ENCODE assay signal across 9 cellular contexts in genomic region chr9:12426198-12426864, GRCh38.
DNase-seq lines count a peak whose midpoint lies in the region; ATAC-seq, FAIRE-seq and TF ChIP-seq lines count a peak whose summit lies in the region.
"Had no signal": no experiment of that assay in that cellular context is flagged by ENCODE, and none has a peak within 500 bp of the region (broad histone marks: within the 10 kb centered on the region; RNA-seq: fewer than 3 reads in every experiment).

No MANE protein-coding gene starts in this region.

- no peak for FAIRE-seq in D721Med (lab: Jason Lieb, UNC)

- TF ChIP-seq CTCF in D721Med (IDR thresholded peaks at IDR 0.05; ENCODE audit: insufficient read depth, missing control alignments) = peak; percentile 74
- no peak for TF ChIP-seq CTCF in GM20000 (IDR thresholded peaks at IDR 0.05; ENCODE audit: extremely low read depth, missing control alignments)

- DNase-seq in D721Med (ENCODE audit: insufficient read length, low spot score) (no peak), NAMALWA (ENCODE audit: low spot score) (peak; percentile 36), SW480 (ENCODE audit: low spot score) (peak; percentile 3), iris pigment epithelial cell (ENCODE audit: low read depth) (peak; percentile 9), GM20000 (ENCODE audit: low spot score) (no peak), DMS79 (lab: John Stamatoyannopoulos, UW) (no peak), hypothalamus (lab: John Stamatoyannopoulos, UW) (no peak)
- DNase-seq: activated CD8-positive, alpha-beta memory T cell treated with anti-CD3 and anti-CD28 coated beads, Interleukin-2, amount 10 ng/mL, durations not matched to agents 7 days and 5 days had no signal

- ATAC-seq in GM21423 (IDR thresholded peaks at IDR 0.05; ENCODE audit: unreplicated experiment) = no peak
- ATAC-seq: activated CD8-positive, alpha-beta memory T cell treated with anti-CD3 and anti-CD28 coated beads, Interleukin-2, amount 10 ng/mL, durations not matched to agents 7 days and 5 days had no signal

Comparison
In these comparisons a context has a peak if more than half of its experiments do, and no peak if none do; other contexts are left out.
1. DNase-seq: peak in NAMALWA (single experiment), SW480 (single experiment) and iris pigment epithelial cell (single experiment); none in D721Med (single experiment), GM20000 (single experiment), DMS79 (single experiment) and hypothalamus (0 of 51).